13 cellular contexts compared by ENCODE assay signal in the genomic region with DNA sequence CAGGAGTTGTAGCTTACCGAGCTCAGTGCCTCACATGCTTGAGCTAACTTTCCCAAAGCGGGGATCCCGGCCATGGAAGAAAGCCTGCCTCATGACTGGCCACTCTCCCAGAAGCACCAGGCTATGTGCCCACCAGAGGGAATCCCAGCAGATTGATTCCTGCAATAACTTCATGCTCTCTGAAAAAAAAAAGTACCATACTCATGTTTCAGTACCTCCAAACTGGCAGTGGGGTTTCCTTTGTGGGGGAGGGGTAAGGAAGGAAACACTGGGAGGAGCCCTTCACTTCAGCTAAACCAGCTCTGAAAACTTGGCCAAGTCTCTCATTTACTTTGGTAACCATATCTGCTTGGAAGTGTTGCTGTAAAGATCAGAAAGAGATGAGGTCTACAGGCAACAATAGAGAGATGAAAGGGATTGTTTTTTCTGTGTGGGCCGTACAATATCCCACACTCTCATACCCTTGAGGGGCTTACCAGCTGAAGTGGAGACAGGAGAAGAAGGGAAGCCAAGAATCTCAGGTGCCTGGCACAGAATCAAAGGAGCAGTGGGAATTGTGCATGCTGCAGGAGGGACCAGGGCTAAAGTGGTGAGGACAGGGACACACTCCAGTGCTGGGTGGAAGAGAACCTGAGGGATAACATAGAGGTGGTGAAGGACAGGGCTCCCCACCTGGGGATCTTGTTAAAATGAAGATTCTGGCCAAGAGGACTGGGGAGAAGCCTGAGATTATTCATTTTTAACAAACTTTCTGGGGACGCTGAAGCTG. TPM values are rescaled to one million over a fixed set of nuclear protein-coding genes. Genes with fewer than 3 reads are reported as not detected.
DNase-seq lines count a peak whose midpoint lies in the region; TF ChIP-seq lines count a peak whose summit lies in the region.
"Had no signal": no experiment of that assay in that cellular context is flagged by ENCODE, and none has a peak within 500 bp of the region (broad histone marks: within the 10 kb centered on the region; RNA-seq: fewer than 3 reads in every experiment).

No MANE protein-coding gene starts in this region.

- H3K79me2 ChIP-seq in smooth muscle cell (ENCODE audit: low read depth): no peaks in the 10 kb centered on the region

- H3K4me1 ChIP-seq in iPS-20b (ENCODE audit: insufficient read depth, low read length) (peaks cover 13% of the 10 kb centered on the region), smooth muscle cell (ENCODE audit: low read depth) (peaks cover 10% of the 10 kb centered on the region)

- DNase-seq in DMS53 (lab: John Stamatoyannopoulos, UW) (peak; percentile 68), DMS53 treated with DMSO at 0.1 percent for 48 hours (lab: John Stamatoyannopoulos, UW; ENCODE audit: unreplicated experiment) (no peak), smooth muscle cell (lab: John Stamatoyannopoulos, UW; ENCODE audit: unreplicated experiment) (no peak), MG63 (no peak)
- no peak for DNase-seq in activated CD4-positive, alpha-beta T cell treated with anti-CD3 and anti-CD28 coated beads for 1 hour
- no peak for DNase-seq in activated CD4-positive, CD25-positive, alpha-beta regulatory T cell (lab: John Stamatoyannopoulos, UW)
- DNase-seq: 8988T; heart left ventricle; stimulated activated naive CD4-positive, alpha-beta T cell; T-helper 9 cell had no signal

- 91% methylated on average over 5 of the region's 5 CpGs for WGBS in smooth muscle cell (ENCODE audit: low lambda C conversion rate)

- H3F3A ChIP-seq in smooth muscle cell (ENCODE audit: low read depth): peaks cover 4% of the 10 kb centered on the region

- no peaks in the 10 kb centered on the region for H3K36me3 ChIP-seq in iPS-20b (ENCODE audit: insufficient read depth, low read depth, low read length)
- no peaks in the 10 kb centered on the region for H3K36me3 ChIP-seq in smooth muscle cell (ENCODE audit: low read depth)
- H3K36me3 ChIP-seq in MG63: no peaks in the 10 kb centered on the region
- H3K36me3 ChIP-seq: heart left ventricle had no signal

- H3K9me3 ChIP-seq in iPS-20b (ENCODE audit: insufficient read depth, low read depth, low read length) (no peaks in the 10 kb centered on the region), smooth muscle cell (replicated peaks; ENCODE audit: low read depth) (no peaks in the 10 kb centered on the region), MG63 (no peaks in the 10 kb centered on the region)
- H3K9me3 ChIP-seq: heart left ventricle had no signal

- no peaks in the 10 kb centered on the region for H4K20me1 ChIP-seq in smooth muscle cell (ENCODE audit: low read depth)

- no peak overlapping the region for H2AFZ ChIP-seq in smooth muscle cell (ENCODE audit: low read depth)

- TF ChIP-seq CTCF in VCaP (conservative IDR thresholded peaks at IDR 0.05) (no peak), smooth muscle cell (IDR thresholded peaks at IDR 0.05; ENCODE audit: borderline replicate concordance, insufficient read depth, poor library complexity, severe bottlenecking) (no peak)

- H3K9ac ChIP-seq in iPS-20b (ENCODE audit: low read depth, low read length): peak overlapping the region; percentile 37
- peak overlapping the region; percentile 51 for H3K9ac ChIP-seq in smooth muscle cell (ENCODE audit: low read depth)

- H3K27me3 ChIP-seq in iPS-20b (ENCODE audit: insufficient read depth, low read length): no peaks in the 10 kb centered on the region
- H3K27me3 ChIP-seq in smooth muscle cell (ENCODE audit: low read depth): no peaks in the 10 kb centered on the region
- no peaks in the 10 kb centered on the region for H3K27me3 ChIP-seq in MG63
- H3K27me3 ChIP-seq: heart left ventricle had no signal

- peak overlapping the region; percentile 100 for H3K27ac ChIP-seq in VCaP
- H3K27ac ChIP-seq in iPS-20b (ENCODE audit: low read length): no peak overlapping the region
- H3K27ac ChIP-seq in smooth muscle cell (ENCODE audit: low read depth): peak overlapping the region; percentile 84

- H3K4me2 ChIP-seq in smooth muscle cell: no peak overlapping the region

- H3K4me3 ChIP-seq in iPS-20b (ENCODE audit: low read length) (no peak overlapping the region), smooth muscle cell (no peak overlapping the region), MG63 (no peak overlapping the region)
- H3K4me3 ChIP-seq: heart left ventricle had no signal

RNA-seq across cellular contexts. Expression of a gene that starts 42.4 kb away (rescaled TPM):
- total RNA-seq in smooth muscle cell: 10.9 and 27.3 TPM in 2 replicates
- polyA plus RNA-seq in smooth muscle cell: 9.8 and 37.5 TPM in 2 replicates
- total RNA-seq in MG63 (2014; rRNA removed; shearing (Covaris generic); ENCODE audit: low replicate concordance): not detected in 2 replicates
- total RNA-seq: activated T-helper 1 cell treated with anti-CD3 and anti-CD28 coated beads, Interleukin-12 subunit alpha, Interleukin-12 subunit beta, Interleukin-2, Interleukin-4 antibody, amounts not matched to agents 30 ng/mL and 10 ng/mL and 1 ng/mL, durations not matched to agents 14 hours and 24 hours and 36 hours had no signal

Comparison
In these comparisons a context has a peak if more than half of its experiments do, and no peak if none do; other contexts are left out.
1. RNA of a gene that starts 42.4 kb away (total RNA-seq): 10.9 to 27.3 TPM in smooth muscle cell; not detected in MG63; every median in the first group is over 10 times any median in the second.